11 cellular contexts compared by ENCODE assay signal in the genomic region with DNA sequence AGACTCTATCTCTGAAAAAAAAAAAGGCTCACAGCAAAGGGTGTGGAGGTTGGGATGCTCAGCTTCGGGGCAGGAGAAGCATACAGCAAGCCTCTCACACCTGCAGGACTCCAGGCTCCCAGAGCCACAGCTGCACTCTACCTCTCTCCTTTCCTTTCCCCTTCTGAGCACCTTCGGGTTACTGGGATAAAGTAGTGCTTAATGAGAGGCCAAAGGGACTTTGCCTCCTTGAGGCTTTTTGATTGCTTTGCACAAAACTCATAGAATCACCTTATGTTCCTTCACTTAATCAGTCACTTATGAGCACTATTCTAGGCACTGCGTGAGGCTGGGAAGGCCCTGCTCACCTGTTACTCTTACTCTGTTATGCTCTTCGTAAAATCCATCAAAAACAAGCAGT.
A peak's percentile ranks its signal among the peaks of the same experiment; 100 is the strongest.
DNase-seq lines count a peak whose midpoint lies in the region; ATAC-seq and TF ChIP-seq lines count a peak whose summit lies in the region.
"Had no signal": no experiment of that assay in that cellular context is flagged by ENCODE, and none has a peak within 500 bp of the region (broad histone marks: within the 10 kb centered on the region; RNA-seq: fewer than 3 reads in every experiment).

No MANE protein-coding gene starts in this region.

- no peak for ATAC-seq in GM21528 (IDR thresholded peaks at IDR 0.05; ENCODE audit: low FRiP score, unreplicated experiment)

- no peak overlapping the region for H3K4me2 ChIP-seq in mesenchymal stem cell (ENCODE audit: low read length, poor library complexity, severe bottlenecking)

- WGBS in mesenchymal stem cell = 97% methylated on average over 3 of the region's 4 CpGs

- H4K91ac ChIP-seq in mesenchymal stem cell (ENCODE audit: low read length) = no peak overlapping the region

- H3K9me3 ChIP-seq in mesenchymal stem cell (ENCODE audit: control insufficient read depth, low read length) = no peaks in the 10 kb centered on the region

- H3K14ac ChIP-seq in mesenchymal stem cell (ENCODE audit: low read length in 2 of 2) = no peak overlapping the region

- peaks cover 14% of the 10 kb centered on the region for H3K79me1 ChIP-seq in mesenchymal stem cell (replicated peaks; ENCODE audit: low read length, poor library complexity, severe bottlenecking)

- no peak overlapping the region for H2BK12ac ChIP-seq in mesenchymal stem cell (ENCODE audit: low read length in 2 of 2)

- no peak overlapping the region for H2BK120ac ChIP-seq in mesenchymal stem cell (ENCODE audit: low read depth, low read length)

- H3K27ac ChIP-seq in VCaP (peak overlapping the region; percentile 56), mesenchymal stem cell (ENCODE audit: low read length, poor library complexity, severe bottlenecking) (no peak overlapping the region)
- H3K27ac ChIP-seq: GM23248 had no signal

- H3K4me1 ChIP-seq in mesenchymal stem cell (ENCODE audit: control insufficient read depth, insufficient read depth, low read depth, low read length) = peaks cover 5% of the 10 kb centered on the region

- H3K23ac ChIP-seq in mesenchymal stem cell (ENCODE audit: low read length in 2 of 2) = no peak overlapping the region

- intact Hi-C loops in posterior vena cava (cut with DNase I) = no loop called here

- no peak overlapping the region for H2BK15ac ChIP-seq in mesenchymal stem cell (ENCODE audit: low read depth, poor library complexity, severe bottlenecking)

- no peak overlapping the region for H2AFZ ChIP-seq in mesenchymal stem cell (ENCODE audit: low read depth, low read length)
- H2AFZ ChIP-seq: GM23248 had no signal

- H3K4ac ChIP-seq in mesenchymal stem cell (ENCODE audit: low read depth in 1 of 2, low read length in 2 of 2) = no peak overlapping the region

- no peak overlapping the region for H4K8ac ChIP-seq in mesenchymal stem cell (ENCODE audit: low read length)

- H3K27me3 ChIP-seq in mesenchymal stem cell (ENCODE audit: control insufficient read depth in 1 of 2, insufficient read depth in 1 of 2, low read length in 2 of 2) = no peaks in the 10 kb centered on the region

- peak overlapping the region; percentile 81 for H2AK5ac ChIP-seq in mesenchymal stem cell (ENCODE audit: low read length, severe bottlenecking)

- H3K18ac ChIP-seq in mesenchymal stem cell (ENCODE audit: low read depth in 1 of 2, low read length in 2 of 2) = no peak overlapping the region

- no peak overlapping the region for H2BK5ac ChIP-seq in mesenchymal stem cell (ENCODE audit: low read depth, low read length, poor library complexity, severe bottlenecking)

- no peak overlapping the region for H3K4me3 ChIP-seq in mesenchymal stem cell (ENCODE audit: insufficient read depth in 1 of 2, low read depth in 1 of 2, low read length in 2 of 2)
- H3K4me3 ChIP-seq: GM23248 had no signal

- TF ChIP-seq CTCF in VCaP (conservative IDR thresholded peaks at IDR 0.05) = no peak

- DNase-seq in mesenchymal stem cell (no peak), posterior vena cava (ENCODE audit: low spot score) (peak; percentile 17), NCI-H524 (lab: John Stamatoyannopoulos, UW) (no peak), ecto neural progenitor cell (ENCODE audit: low spot score) (no peak)
- DNase-seq: CD8-positive, alpha-beta memory T cell; DMS53; GF-D8; GM23248; H7 had no signal

- H3K36me3 ChIP-seq in mesenchymal stem cell (ENCODE audit: control insufficient read depth in 1 of 2, insufficient read depth in 2 of 2, low read depth in 1 of 2, low read length in 2 of 2) = no peaks in the 10 kb centered on the region

- H3K9ac ChIP-seq in mesenchymal stem cell (ENCODE audit: low read length) = no peak overlapping the region
- H3K9ac ChIP-seq: GM23248 had no signal
